In genomic region chr16:9954181-9954580, GRCh38 we compare ENCODE assay signal across 24 cellular contexts.
"Had no signal": no experiment of that assay in that cellular context is flagged by ENCODE, and none has a peak within 500 bp of the region (broad histone marks: within the 10 kb centered on the region; RNA-seq: fewer than 3 reads in every experiment).

No MANE protein-coding gene starts in this region.

- H3K36me3 ChIP-seq: breast epithelium, esophagus muscularis mucosa, neutrophil, pancreas, spleen, tibial artery had no signal

- ATAC-seq: activated CD8-positive, alpha-beta T cell treated with anti-CD3 and anti-CD28 coated beads, Interleukin-2, amount 10 ng/mL, durations not matched to agents 7 days and 5 days; foreskin keratinocyte; left colon; natural killer cell; pancreas had no signal

- H3K4me3 ChIP-seq: breast epithelium, esophagus muscularis mucosa, lung, pancreas, spleen, tibial artery had no signal

- H3K4me1 ChIP-seq: breast epithelium, esophagus muscularis mucosa, foreskin keratinocyte, pancreas, spleen had no signal

- DNase-seq: activated CD4-positive, alpha-beta T cell treated with anti-CD3 and anti-CD28 coated beads, Interleukin-2, amount 10 ng/mL, durations not matched to agents 24 days and 14 days; activated CD8-positive, alpha-beta T cell treated with anti-CD3 and anti-CD28 coated beads, Interleukin-2, amount 10 ng/mL, durations not matched to agents 7 days and 5 days; activated naive CD4-positive, alpha-beta T cell treated with anti-CD3 and anti-CD28 coated beads, Interleukin-2, amount 50 U/mL, for 16 hours; activated T-cell treated with anti-CD3 and anti-CD28 coated beads, Interleukin-2, amount 50 U/mL, for 24 hours; dermis blood vessel endothelial cell; effector memory CD4-positive, alpha-beta T cell; foreskin keratinocyte; glutamatergic neuron; hypothalamus; islet precursor cell; left colon; natural killer cell; pancreas; spleen; stimulated activated CD8-positive, alpha-beta memory T cell treated with anti-CD3 and anti-CD28 coated beads, Interleukin-4, amount 100 ng/mL, for 48 hours; stimulated activated naive CD4-positive, alpha-beta T cell; T1000; tibial artery had no signal

- H3K9me3 ChIP-seq: breast epithelium, esophagus muscularis mucosa, neutrophil, pancreas, spleen, tibial artery had no signal

- H3K27me3 ChIP-seq: esophagus muscularis mucosa, foreskin keratinocyte, neutrophil had no signal

- H3K27ac ChIP-seq: breast epithelium, esophagus muscularis mucosa, foreskin keratinocyte, neutrophil, pancreas, spleen, tibial artery had no signal

- FAIRE-seq: astrocyte, endothelial cell of umbilical vein, pancreas had no signal
